Comparison of ENCODE assay signal across 1 cellular context in the genomic region with DNA sequence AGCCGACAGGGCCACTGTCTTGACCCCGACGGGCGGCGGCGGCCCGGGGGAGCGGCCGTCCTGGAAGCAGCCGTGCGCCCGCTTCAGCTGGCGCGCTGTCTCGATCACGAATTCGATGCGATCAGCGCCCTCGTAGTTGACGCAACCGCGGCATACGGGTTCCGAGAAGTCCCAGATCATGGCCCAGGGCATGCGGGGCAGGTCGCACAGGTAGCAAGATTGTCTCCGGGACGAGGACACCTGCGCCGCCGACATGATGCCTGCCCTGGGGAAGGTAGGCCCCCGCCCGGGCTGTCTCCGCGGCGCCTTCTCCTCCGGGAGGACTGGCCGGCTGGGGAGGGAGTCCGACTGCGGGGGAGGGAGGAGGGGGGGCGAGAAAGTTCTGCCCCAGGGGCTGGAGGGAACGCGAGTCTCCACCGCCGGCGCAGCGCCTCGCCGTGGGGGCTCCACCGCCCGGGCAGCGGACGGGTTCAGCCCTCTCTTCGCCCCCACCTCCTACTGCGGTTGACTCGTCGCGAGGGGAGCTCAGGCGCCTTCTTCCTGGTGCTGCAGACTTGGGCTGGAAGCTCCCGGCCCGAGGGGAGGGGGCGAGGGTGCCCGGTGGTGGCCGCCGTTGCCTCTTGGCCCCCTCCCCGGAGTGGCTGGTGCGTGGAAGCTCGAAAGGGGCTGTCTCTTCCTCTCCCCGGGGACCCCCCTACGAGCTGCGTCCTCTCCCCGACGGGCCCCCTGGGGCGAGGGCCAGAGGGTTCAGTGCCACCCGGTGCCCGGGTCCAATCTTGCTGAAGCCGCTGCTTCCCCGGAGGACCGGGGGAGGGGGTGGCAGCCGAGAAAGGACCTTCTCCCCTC.
TF ChIP-seq lines count a peak whose summit lies in the region.

No MANE protein-coding gene starts in this region.

TF ChIP-seq in K562, 482 proteins besides CTCF, POLR2A, EP300 and RAD21 (continued from another document and continues in another):
- TF ChIP-seq, protein P1, sequence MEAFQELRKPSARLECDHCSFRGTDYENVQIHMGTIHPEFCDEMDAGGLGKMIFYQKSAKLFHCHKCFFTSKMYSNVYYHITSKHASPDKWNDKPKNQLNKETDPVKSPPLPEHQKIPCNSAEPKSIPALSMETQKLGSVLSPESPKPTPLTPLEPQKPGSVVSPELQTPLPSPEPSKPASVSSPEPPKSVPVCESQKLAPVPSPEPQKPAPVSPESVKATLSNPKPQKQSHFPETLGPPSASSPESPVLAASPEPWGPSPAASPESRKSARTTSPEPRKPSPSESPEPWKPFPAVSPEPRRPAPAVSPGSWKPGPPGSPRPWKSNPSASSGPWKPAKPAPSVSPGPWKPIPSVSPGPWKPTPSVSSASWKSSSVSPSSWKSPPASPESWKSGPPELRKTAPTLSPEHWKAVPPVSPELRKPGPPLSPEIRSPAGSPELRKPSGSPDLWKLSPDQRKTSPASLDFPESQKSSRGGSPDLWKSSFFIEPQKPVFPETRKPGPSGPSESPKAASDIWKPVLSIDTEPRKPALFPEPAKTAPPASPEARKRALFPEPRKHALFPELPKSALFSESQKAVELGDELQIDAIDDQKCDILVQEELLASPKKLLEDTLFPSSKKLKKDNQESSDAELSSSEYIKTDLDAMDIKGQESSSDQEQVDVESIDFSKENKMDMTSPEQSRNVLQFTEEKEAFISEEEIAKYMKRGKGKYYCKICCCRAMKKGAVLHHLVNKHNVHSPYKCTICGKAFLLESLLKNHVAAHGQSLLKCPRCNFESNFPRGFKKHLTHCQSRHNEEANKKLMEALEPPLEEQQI (IDR thresholded peaks at IDR 0.05) = no peak
- TF ChIP-seq ZBTB9 (CRISPR knock-in tag; IDR thresholded peaks at IDR 0.05) (peak; percentile 18; the same call in 1 of the 2 replicates), CAMTA2 (CRISPR knock-in tag; conservative IDR thresholded peaks at IDR 0.05) (no peak), HDGF (IDR thresholded peaks at IDR 0.05) (no peak), ZNF699 (CRISPR knock-in tag; IDR thresholded peaks at IDR 0.05; ENCODE audit: insufficient replicate concordance) (no peak), ARID2 (IDR thresholded peaks at IDR 0.05) (no peak), PATZ1 (CRISPR knock-in tag; IDR thresholded peaks at IDR 0.05; ENCODE audit: borderline replicate concordance) (no peak), SRSF7 (optimal IDR thresholded peaks at IDR 0.05; ENCODE audit: low read depth, low read length) (no peak), ZFX (CRISPR knock-in tag; IDR thresholded peaks at IDR 0.05) (peak; percentile 69), RUNX1 (IDR thresholded peaks at IDR 0.05; ENCODE audit: low read depth) (no peak), RBM14 (IDR thresholded peaks at IDR 0.05; ENCODE audit: borderline replicate concordance, insufficient read depth, low read depth, low read length) (no peak), SMARCA4 (IDR thresholded peaks at IDR 0.05) (no peak), KLF13 (tag; IDR thresholded peaks at IDR 0.05; ENCODE audit: borderline replicate concordance, low read depth) (no peak), NFIC (IDR thresholded peaks at IDR 0.05) (no peak; the same call in 1 of the 2 replicates), BRCA1 (IDR thresholded peaks at IDR 0.05) (no peak), BRCA1 (CRISPR knock-in tag; IDR thresholded peaks at IDR 0.05) (no peak), KLF16 (IDR thresholded peaks at IDR 0.05) (no peak), NR2C2 (CRISPR knock-in tag; IDR thresholded peaks at IDR 0.05) (no peak), NR2C2 (tag; IDR thresholded peaks at IDR 0.05) (peak; percentile 37; the same call in 1 of the 2 replicates), ZKSCAN3 (CRISPR knock-in tag; IDR thresholded peaks at IDR 0.05) (no peak), E2F8 (IDR thresholded peaks at IDR 0.05; ENCODE audit: low read depth, partially characterized antibody) (no peak), CBX8 (IDR thresholded peaks at IDR 0.05; ENCODE audit: borderline replicate concordance, extremely low read depth, low read depth, low read length, poor library complexity, severe bottlenecking) (no peak)
- TF ChIP-seq, protein P2, sequence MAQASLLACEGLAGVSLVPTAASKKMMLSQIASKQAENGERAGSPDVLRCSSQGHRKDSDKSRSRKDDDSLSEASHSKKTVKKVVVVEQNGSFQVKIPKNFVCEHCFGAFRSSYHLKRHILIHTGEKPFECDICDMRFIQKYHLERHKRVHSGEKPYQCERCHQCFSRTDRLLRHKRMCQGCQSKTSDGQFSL (CRISPR knock-in tag; IDR thresholded peaks at IDR 0.05) = peak; percentile 91
- TF ChIP-seq, protein P2 (tag; IDR thresholded peaks at IDR 0.05) = peak in 1 of 2 experiments; percentile 67; a peak in 1 of 4 replicates
- TF ChIP-seq, protein P3, sequence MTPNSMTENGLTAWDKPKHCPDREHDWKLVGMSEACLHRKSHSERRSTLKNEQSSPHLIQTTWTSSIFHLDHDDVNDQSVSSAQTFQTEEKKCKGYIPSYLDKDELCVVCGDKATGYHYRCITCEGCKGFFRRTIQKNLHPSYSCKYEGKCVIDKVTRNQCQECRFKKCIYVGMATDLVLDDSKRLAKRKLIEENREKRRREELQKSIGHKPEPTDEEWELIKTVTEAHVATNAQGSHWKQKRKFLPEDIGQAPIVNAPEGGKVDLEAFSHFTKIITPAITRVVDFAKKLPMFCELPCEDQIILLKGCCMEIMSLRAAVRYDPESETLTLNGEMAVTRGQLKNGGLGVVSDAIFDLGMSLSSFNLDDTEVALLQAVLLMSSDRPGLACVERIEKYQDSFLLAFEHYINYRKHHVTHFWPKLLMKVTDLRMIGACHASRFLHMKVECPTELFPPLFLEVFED (CRISPR knock-in tag; conservative IDR thresholded peaks at IDR 0.05) = no peak
- TF ChIP-seq, protein P4, sequence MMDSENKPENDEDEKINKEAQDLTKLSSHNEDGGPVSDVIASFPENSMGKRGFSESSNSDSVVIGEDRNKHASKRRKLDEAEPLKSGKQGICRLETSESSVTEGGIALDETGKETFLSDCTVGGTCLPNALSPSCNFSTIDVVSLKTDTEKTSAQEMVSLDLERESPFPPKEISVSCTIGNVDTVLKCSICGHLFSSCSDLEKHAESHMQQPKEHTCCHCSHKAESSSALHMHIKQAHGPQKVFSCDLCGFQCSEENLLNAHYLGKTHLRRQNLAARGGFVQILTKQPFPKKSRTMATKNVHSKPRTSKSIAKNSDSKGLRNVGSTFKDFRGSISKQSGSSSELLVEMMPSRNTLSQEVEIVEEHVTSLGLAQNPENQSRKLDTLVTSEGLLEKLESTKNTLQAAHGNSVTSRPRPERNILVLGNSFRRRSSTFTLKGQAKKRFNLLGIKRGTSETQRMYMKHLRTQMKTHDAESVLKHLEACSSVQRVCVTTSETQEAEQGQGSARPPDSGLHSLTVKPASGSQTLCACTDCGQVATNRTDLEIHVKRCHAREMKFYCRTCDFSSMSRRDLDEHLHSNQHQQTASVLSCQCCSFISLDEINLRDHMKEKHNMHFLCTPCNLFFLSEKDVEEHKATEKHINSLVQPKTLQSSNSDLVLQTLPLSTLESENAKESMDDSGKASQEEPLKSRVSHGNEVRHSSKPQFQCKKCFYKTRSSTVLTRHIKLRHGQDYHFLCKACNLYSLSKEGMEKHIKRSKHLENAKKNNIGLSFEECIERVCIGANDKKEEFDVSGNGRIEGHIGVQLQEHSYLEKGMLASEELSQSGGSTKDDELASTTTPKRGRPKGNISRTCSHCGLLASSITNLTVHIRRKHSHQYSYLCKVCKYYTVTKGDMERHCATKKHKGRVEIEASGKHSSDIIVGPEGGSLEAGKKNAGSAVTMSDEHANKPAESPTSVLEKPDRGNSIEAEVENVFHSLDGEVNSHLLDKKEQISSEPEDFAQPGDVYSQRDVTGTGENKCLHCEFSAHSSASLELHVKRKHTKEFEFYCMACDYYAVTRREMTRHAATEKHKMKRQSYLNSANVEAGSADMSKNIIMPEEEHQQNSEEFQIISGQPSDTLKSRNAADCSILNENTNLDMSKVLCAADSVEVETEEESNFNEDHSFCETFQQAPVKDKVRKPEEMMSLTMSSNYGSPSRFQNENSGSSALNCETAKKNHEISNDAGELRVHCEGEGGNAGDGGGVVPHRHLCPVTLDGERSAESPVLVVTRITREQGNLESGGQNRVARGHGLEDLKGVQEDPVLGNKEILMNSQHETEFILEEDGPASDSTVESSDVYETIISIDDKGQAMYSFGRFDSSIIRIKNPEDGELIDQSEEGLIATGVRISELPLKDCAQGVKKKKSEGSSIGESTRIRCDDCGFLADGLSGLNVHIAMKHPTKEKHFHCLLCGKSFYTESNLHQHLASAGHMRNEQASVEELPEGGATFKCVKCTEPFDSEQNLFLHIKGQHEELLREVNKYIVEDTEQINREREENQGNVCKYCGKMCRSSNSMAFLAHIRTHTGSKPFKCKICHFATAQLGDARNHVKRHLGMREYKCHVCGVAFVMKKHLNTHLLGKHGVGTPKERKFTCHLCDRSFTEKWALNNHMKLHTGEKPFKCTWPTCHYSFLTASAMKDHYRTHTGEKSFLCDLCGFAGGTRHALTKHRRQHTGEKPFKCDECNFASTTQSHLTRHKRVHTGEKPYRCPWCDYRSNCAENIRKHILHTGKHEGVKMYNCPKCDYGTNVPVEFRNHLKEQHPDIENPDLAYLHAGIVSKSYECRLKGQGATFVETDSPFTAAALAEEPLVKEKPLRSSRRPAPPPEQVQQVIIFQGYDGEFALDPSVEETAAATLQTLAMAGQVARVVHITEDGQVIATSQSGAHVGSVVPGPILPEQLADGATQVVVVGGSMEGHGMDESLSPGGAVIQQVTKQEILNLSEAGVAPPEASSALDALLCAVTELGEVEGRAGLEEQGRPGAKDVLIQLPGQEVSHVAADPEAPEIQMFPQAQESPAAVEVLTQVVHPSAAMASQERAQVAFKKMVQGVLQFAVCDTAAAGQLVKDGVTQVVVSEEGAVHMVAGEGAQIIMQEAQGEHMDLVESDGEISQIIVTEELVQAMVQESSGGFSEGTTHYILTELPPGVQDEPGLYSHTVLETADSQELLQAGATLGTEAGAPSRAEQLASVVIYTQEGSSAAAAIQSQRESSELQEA (IDR thresholded peaks at IDR 0.05; ENCODE audit: low read depth) = peak; percentile 68; the same call in 1 of the 2 replicates
- TF ChIP-seq, protein P5, sequence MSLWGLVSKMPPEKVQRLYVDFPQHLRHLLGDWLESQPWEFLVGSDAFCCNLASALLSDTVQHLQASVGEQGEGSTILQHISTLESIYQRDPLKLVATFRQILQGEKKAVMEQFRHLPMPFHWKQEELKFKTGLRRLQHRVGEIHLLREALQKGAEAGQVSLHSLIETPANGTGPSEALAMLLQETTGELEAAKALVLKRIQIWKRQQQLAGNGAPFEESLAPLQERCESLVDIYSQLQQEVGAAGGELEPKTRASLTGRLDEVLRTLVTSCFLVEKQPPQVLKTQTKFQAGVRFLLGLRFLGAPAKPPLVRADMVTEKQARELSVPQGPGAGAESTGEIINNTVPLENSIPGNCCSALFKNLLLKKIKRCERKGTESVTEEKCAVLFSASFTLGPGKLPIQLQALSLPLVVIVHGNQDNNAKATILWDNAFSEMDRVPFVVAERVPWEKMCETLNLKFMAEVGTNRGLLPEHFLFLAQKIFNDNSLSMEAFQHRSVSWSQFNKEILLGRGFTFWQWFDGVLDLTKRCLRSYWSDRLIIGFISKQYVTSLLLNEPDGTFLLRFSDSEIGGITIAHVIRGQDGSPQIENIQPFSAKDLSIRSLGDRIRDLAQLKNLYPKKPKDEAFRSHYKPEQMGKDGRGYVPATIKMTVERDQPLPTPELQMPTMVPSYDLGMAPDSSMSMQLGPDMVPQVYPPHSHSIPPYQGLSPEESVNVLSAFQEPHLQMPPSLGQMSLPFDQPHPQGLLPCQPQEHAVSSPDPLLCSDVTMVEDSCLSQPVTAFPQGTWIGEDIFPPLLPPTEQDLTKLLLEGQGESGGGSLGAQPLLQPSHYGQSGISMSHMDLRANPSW (CRISPR knock-in tag; IDR thresholded peaks at IDR 0.05) = no peak
